1 cellular context compared by ENCODE assay signal in genomic region chr11:85948884-85949283, GRCh38.
TF ChIP-seq lines count a peak whose summit lies in the region.

No MANE protein-coding gene starts in this region.

TF ChIP-seq in GM12878, 131 proteins besides CTCF, POLR2A, EP300 and RAD21 (continued from another document):
- TF ChIP-seq POLR2AphosphoS5 (IDR thresholded peaks at IDR 0.05; ENCODE audit: low read length) (peak; percentile 54), JUND (IDR thresholded peaks at IDR 0.05; ENCODE audit: low read depth, low read length) (no peak), MXI1 (IDR thresholded peaks at IDR 0.05; ENCODE audit: low read depth, low read length) (no peak), RUNX3 (IDR thresholded peaks at IDR 0.05; ENCODE audit: low read length) (0 out of 2 replicates have a peak, but pooled peaks have one; percentile 2), SMC3 (IDR thresholded peaks at IDR 0.05; ENCODE audit: borderline replicate concordance, low read length) (no peak), MEF2B (IDR thresholded peaks at IDR 0.05; ENCODE audit: partially characterized antibody, poor library complexity, severe bottlenecking) (no peak), CHD2 (IDR thresholded peaks at IDR 0.05; ENCODE audit: borderline replicate concordance, low read depth, low read length) (no peak), POU2F2 (IDR thresholded peaks at IDR 0.05; ENCODE audit: borderline replicate concordance, low read depth, low read length) (no peak), ZBED1 (IDR thresholded peaks at IDR 0.05; ENCODE audit: borderline replicate concordance) (no peak)
